In the genomic region with DNA sequence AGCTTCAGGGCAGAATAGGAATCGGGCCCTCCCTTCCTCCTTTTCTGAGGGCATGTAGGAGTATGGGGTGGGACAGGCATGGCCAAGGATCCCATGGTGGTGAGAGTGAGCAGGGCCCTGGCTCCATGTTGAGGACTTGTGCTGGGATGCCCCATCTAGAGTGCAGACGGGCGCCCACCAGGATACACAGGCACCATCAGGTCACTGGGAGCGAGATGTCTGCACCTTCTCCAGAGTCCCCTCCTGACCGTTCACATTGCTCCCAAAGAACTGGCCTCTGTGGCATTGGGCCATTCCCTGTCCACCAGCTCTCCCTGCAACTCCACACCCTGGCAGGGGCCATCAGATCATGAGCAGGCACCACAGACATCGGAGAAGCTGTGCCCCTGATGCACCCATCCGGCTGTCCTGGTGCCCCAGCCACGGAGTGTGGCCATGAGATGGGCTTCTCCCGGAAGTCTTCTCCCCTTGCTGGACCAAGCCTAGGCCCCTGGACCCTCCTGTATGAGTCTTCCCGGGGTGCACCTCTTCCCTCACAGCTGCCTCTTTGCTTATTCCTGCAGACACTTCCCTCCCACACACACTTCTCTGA, we compare ENCODE assay signal across 24 cellular contexts.
"Had no signal": no experiment of that assay in that cellular context is flagged by ENCODE, and none has a peak within 500 bp of the region (broad histone marks: within the 10 kb centered on the region; RNA-seq: fewer than 3 reads in every experiment).

No MANE protein-coding gene starts in this region.

- H3K27me3 ChIP-seq: MG63, SJSA1 had no signal

- ATAC-seq: HepG2 had no signal

- H3K36me3 ChIP-seq: MG63, SJSA1 had no signal

- H3K9ac ChIP-seq: SK-N-SH had no signal

- H3K4me3 ChIP-seq: MG63, SJSA1 had no signal

- H3K27ac ChIP-seq: SJSA1 had no signal

- FAIRE-seq: HepG2, RCC 7860 had no signal

- H3K4me1 ChIP-seq: SJSA1 had no signal

- DNase-seq: IMR-90, Karpas-422, KG1, MG63, NCI-H1092, NCI-H1105 treated with DMSO at 0.1 percent for 48 hours, NCI-H1417 treated with DMSO at 0.1 percent for 48 hours, NCI-H187, NCI-H2029, NCI-H2081 treated with DMSO at 0.1 percent for 48 hours, NCI-H2171, NCI-H226, NCI-H446, NCI-H510A, NCI-H524 treated with DMSO at 0.1 percent for 48 hours, NCI-H69, NCI-H774, Right ventricle myocardium superior, RPMI8226, SIG-M5, SK-N-SH had no signal
